22 cellular contexts compared by ENCODE assay signal in genomic region chr9:7228786-7229185, GRCh38.
DNase-seq lines count a peak whose midpoint lies in the region; FAIRE-seq and TF ChIP-seq lines count a peak whose summit lies in the region.
"Had no signal": no experiment of that assay in that cellular context is flagged by ENCODE, and none has a peak within 500 bp of the region (broad histone marks: within the 10 kb centered on the region; RNA-seq: fewer than 3 reads in every experiment).

No MANE protein-coding gene starts in this region.

- no peak for FAIRE-seq in D721Med (lab: Jason Lieb, UNC)
- FAIRE-seq: GM12878, GM19239, H1 had no signal

- no peak overlapping the region for H3K4me3 ChIP-seq in smooth muscle cell
- H3K4me3 ChIP-seq: GM12878, GM23248 had no signal

- WGBS in smooth muscle cell (ENCODE audit: low lambda C conversion rate): 85% methylated on average over 3 of the region's 3 CpGs

- H3K27ac ChIP-seq in smooth muscle cell (ENCODE audit: low read depth): no peak overlapping the region
- H3K27ac ChIP-seq: GM23248 had no signal

- H2AFZ ChIP-seq in smooth muscle cell (ENCODE audit: low read depth): no peak overlapping the region
- H2AFZ ChIP-seq: GM23248 had no signal

- TF ChIP-seq CTCF in smooth muscle cell (IDR thresholded peaks at IDR 0.05; ENCODE audit: borderline replicate concordance, insufficient read depth, poor library complexity, severe bottlenecking) (no peak), D721Med (IDR thresholded peaks at IDR 0.05; ENCODE audit: insufficient read depth, missing control alignments) (no peak)

- H3K4me1 ChIP-seq in smooth muscle cell (ENCODE audit: low read depth): no peaks in the 10 kb centered on the region

- peaks cover 34% of the 10 kb centered on the region for H3K27me3 ChIP-seq in smooth muscle cell (ENCODE audit: low read depth)

- no peaks in the 10 kb centered on the region for H3K79me2 ChIP-seq in smooth muscle cell (ENCODE audit: low read depth)

- peaks cover 9% of the 10 kb centered on the region for H3F3A ChIP-seq in smooth muscle cell (ENCODE audit: low read depth)

- peaks cover 9% of the 10 kb centered on the region for H4K20me1 ChIP-seq in smooth muscle cell (ENCODE audit: low read depth)

- no peaks in the 10 kb centered on the region for H3K9me3 ChIP-seq in smooth muscle cell (replicated peaks; ENCODE audit: low read depth)

- no peak overlapping the region for H3K9ac ChIP-seq in smooth muscle cell (ENCODE audit: low read depth)
- H3K9ac ChIP-seq: GM23248 had no signal

- DNase-seq in NCI-H748 (lab: John Stamatoyannopoulos, UW; ENCODE audit: unreplicated experiment) (peak; percentile 33), NCI-H748 treated with DMSO at 0.1 percent for 48 hours (lab: John Stamatoyannopoulos, UW) (no peak), NCI-H146 (lab: John Stamatoyannopoulos, UW) (peak; percentile 45), NCI-H146 treated with DMSO at 0.1 percent for 48 hours (lab: John Stamatoyannopoulos, UW; ENCODE audit: unreplicated experiment) (peak; percentile 31), SK-N-DZ (ENCODE audit: low spot score) (peak; percentile 3), smooth muscle cell (lab: John Stamatoyannopoulos, UW; ENCODE audit: unreplicated experiment) (no peak), D721Med (ENCODE audit: insufficient read length, low spot score) (no peak)
- no peak for DNase-seq in effector CD4-positive, alpha-beta T cell
- DNase-seq: C1 segment of cervical spinal cord; Calu3; CD4-positive, alpha-beta memory T cell; COR-L47; DMS 273 treated with DMSO at 0.1 percent for 48 hours; DMS79; EL; GDM1; GM23248; H7; HCEC 1CT had no signal

- no peak overlapping the region for H3K4me2 ChIP-seq in smooth muscle cell

- no peaks in the 10 kb centered on the region for H3K36me3 ChIP-seq in smooth muscle cell (ENCODE audit: low read depth)

Comparison
In these comparisons a context has a peak if more than half of its experiments do, and no peak if none do; other contexts are left out.
1. DNase-seq: peak in NCI-H748 (single experiment), NCI-H146 (single experiment), NCI-H146 treated with DMSO at 0.1 percent for 48 hours (single experiment) and SK-N-DZ (single experiment); none in NCI-H748 treated with DMSO at 0.1 percent for 48 hours (single experiment), smooth muscle cell (single experiment), D721Med (single experiment) and effector CD4-positive, alpha-beta T cell (single experiment).